1 cellular context compared by ENCODE assay signal in the genomic region with DNA sequence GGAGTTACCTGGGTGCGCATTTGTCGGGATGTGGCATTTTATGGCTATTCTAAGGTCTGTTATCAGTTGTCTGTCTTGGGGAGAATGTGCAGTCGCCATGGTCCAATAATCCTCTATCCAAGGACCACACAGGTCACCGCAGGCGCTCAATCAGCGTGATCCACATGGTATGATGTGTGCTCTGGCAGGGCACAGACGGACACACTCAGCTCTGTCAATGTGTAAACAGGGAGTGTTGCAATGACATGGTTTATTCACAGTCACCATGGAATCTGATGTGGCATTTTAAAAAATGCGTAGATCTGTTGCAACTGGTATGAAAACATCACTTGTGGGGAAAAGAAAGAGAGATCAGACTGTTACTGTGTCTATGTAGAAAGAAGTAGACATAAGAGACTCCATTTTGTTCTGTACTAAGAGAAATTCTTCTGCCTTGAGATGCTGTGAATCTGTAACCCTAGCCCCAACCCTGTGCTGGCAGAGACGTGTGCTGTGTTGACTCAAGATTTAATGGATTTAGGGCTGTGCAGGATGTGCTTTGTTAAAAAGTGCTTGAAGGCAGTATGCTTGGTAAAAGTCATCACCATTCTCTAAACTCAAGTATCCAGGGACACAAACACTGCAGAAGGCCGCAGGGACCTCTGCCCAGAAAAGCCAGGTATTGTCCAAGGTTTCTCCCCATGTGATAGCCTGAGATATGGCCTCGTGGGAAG.
TF ChIP-seq lines count a peak whose summit lies in the region.

No MANE protein-coding gene starts in this region.

TF ChIP-seq in K562, 482 proteins besides CTCF, POLR2A, EP300 and RAD21:
- TF ChIP-seq CEBPB (tag; IDR thresholded peaks at IDR 0.05) = 0 out of 2 replicates have a peak, but pooled peaks have one; percentile 17
TF ChIP-seq in K562: peak in this region for 1; not testable (repeated sequence) for 481.
